ENCODE assay signal across 11 cellular contexts in genomic region chr10:97689637-97690036, GRCh38. TPM values are rescaled to one million over a fixed set of nuclear protein-coding genes. Genes with fewer than 3 reads are reported as not detected.
A peak's percentile ranks its signal among the peaks of the same experiment; 100 is the strongest.
DNase-seq lines count a peak whose midpoint lies in the region; FAIRE-seq and TF ChIP-seq lines count a peak whose summit lies in the region.
"Had no signal": no experiment of that assay in that cellular context is flagged by ENCODE, and none has a peak within 500 bp of the region (broad histone marks: within the 10 kb centered on the region; RNA-seq: fewer than 3 reads in every experiment).

No MANE protein-coding gene starts in this region.

- no peak for TF ChIP-seq POLR2A in adrenal gland (IDR thresholded peaks at IDR 0.05)

- H3K36me3 ChIP-seq in left ventricle myocardium inferior, result no peaks in the 10 kb centered on the region
- no peaks in the 10 kb centered on the region for H3K36me3 ChIP-seq in adrenal gland (replicated peaks in 1 of 2)
- H3K36me3 ChIP-seq in keratinocyte (ENCODE audit: control insufficient read depth in 2 of 2, extremely low read depth in 1 of 2, insufficient read depth in 2 of 2, low read length in 2 of 2), result peaks cover 0 to 8% of the 10 kb centered on the region in 2 experiments
- no peaks in the 10 kb centered on the region for H3K36me3 ChIP-seq in WERI-Rb-1
- H3K36me3 ChIP-seq: heart right ventricle, Peyer's patch had no signal

- H3K27me3 ChIP-seq in left ventricle myocardium inferior (ENCODE audit: low read depth) (no peaks in the 10 kb centered on the region), adrenal gland (no peaks in the 10 kb centered on the region), keratinocyte (ENCODE audit: control insufficient read depth, extremely low read depth, insufficient read depth, low read length) (no peaks in the 10 kb centered on the region), WERI-Rb-1 (ENCODE audit: insufficient read depth, low read depth, severe bottlenecking) (no peaks in the 10 kb centered on the region)
- H3K27me3 ChIP-seq: heart right ventricle, Peyer's patch had no signal

- H3K9ac ChIP-seq in keratinocyte (ENCODE audit: control insufficient read depth, extremely low read depth, insufficient read depth, low read length), result peak overlapping the region; percentile 75

- no peak overlapping the region for H2AFZ ChIP-seq in keratinocyte (ENCODE audit: control insufficient read depth, low read length)

- peak; percentile 99 for FAIRE-seq in keratinocyte (lab: Jason Lieb, UNC)

- H3K4me3 ChIP-seq in left ventricle myocardium inferior (no peak overlapping the region), adrenal gland (no peak overlapping the region), keratinocyte (ENCODE audit: control insufficient read depth in 2 of 3, extremely low read depth in 1 of 3, insufficient read depth in 2 of 3, low read depth in 1 of 3, low read length in 3 of 3) (no peak overlapping the region), WERI-Rb-1 (ENCODE audit: low read depth, low read length) (no peak overlapping the region)
- H3K4me3 ChIP-seq: heart right ventricle, Peyer's patch, psoas muscle had no signal

- H3K4me2 ChIP-seq in keratinocyte (ENCODE audit: control insufficient read depth, extremely low read depth, insufficient read depth, low read depth, low read length), result peak overlapping the region; percentile 69

- H3K27ac ChIP-seq in left ventricle myocardium inferior (replicated peaks) (peak overlapping the region; percentile 91), adrenal gland (peak overlapping the region in 4 of 5 donors; percentile 90 to 97 (median 94)), keratinocyte (ENCODE audit: control insufficient read depth, insufficient read depth, low read length) (peak overlapping the region; percentile 97), WERI-Rb-1 (no peak overlapping the region)
- H3K27ac ChIP-seq: psoas muscle had no signal

- in situ Hi-C loops in GM13976 (cut with MboI; ENCODE audit: low sequenced_read_pairs, unreplicated experiment), result no loop called here

- H4K20me1 ChIP-seq in keratinocyte (ENCODE audit: control insufficient read depth, extremely low read depth, insufficient read depth, low read length), result peaks cover 2% of the 10 kb centered on the region

- H3K79me2 ChIP-seq in keratinocyte (ENCODE audit: control insufficient read depth, insufficient read depth, low read length), result peaks cover 23% of the 10 kb centered on the region

- no peaks in the 10 kb centered on the region for H3K9me1 ChIP-seq in keratinocyte (ENCODE audit: control insufficient read depth, extremely low read depth, insufficient read depth, low read length)

- TF ChIP-seq CTCF in left ventricle myocardium inferior (IDR thresholded peaks at IDR 0.05; ENCODE audit: borderline replicate concordance), result no peak
- TF ChIP-seq CTCF in adrenal gland (IDR thresholded peaks at IDR 0.05), result no peak
- no peak for TF ChIP-seq CTCF in keratinocyte (optimal IDR thresholded peaks at IDR 0.05 in 1 of 3, IDR thresholded peaks at IDR 0.05 in 1 of 3, conservative IDR thresholded peaks at IDR 0.05 in 1 of 3; ENCODE audit: extremely low read depth in 1 of 3, insufficient read depth in 2 of 3, low read length in 3 of 3)
- TF ChIP-seq CTCF in GM13976 (IDR thresholded peaks at IDR 0.05; ENCODE audit: borderline replicate concordance, control extremely low read depth, extremely low read depth, insufficient read depth, missing control alignments), result no peak
- TF ChIP-seq CTCF in WERI-Rb-1 (IDR thresholded peaks at IDR 0.05; ENCODE audit: low read depth, low read length), result no peak

- 76 to 100% (median 77%) methylated on average over 2 to 5 of the region's 5 CpGs for whole genome bisulfite sequencing in adrenal gland, 4 donors

- DNase-seq in left ventricle myocardium inferior, result no peak
- no peak for DNase-seq in cardiac septum (ENCODE audit: low spot score)
- peak in 3 of 7 donors; percentile 54 to 61 (median 57) for DNase-seq in adrenal gland
- DNase-seq in keratinocyte (ENCODE audit: low read depth, low spot score), result peak; percentile 99
- no peak for DNase-seq in NCI-H1092 treated with DMSO at 0.1 percent for 48 hours (lab: John Stamatoyannopoulos, UW)
- DNase-seq in GM13976 (ENCODE audit: low spot score), result no peak
- no peak for DNase-seq in NCI-H748 (lab: John Stamatoyannopoulos, UW; ENCODE audit: unreplicated experiment)
- DNase-seq in WERI-Rb-1, result no peak
- DNase-seq: heart right ventricle, Peyer's patch, psoas muscle had no signal

- H3K4me1 ChIP-seq in left ventricle myocardium inferior, result peaks cover 38% of the 10 kb centered on the region
- H3K4me1 ChIP-seq in adrenal gland (replicated peaks in 1 of 2), result peaks cover 35 to 45% of the 10 kb centered on the region in 2 donors
- H3K4me1 ChIP-seq in keratinocyte (ENCODE audit: control insufficient read depth, extremely low read depth, insufficient read depth, low read length), result peaks cover 36% of the 10 kb centered on the region

- H3K9me3 ChIP-seq in left ventricle myocardium inferior (replicated peaks) (peaks cover 12% of the 10 kb centered on the region), adrenal gland (replicated peaks in 1 of 3) (no peaks in the 10 kb centered on the region), keratinocyte (ENCODE audit: control insufficient read depth, low read depth, low read length) (no peaks in the 10 kb centered on the region), WERI-Rb-1 (ENCODE audit: severe bottlenecking) (no peaks in the 10 kb centered on the region)
- H3K9me3 ChIP-seq: Peyer's patch had no signal

- dilution Hi-C loops in keratinocyte (cut with MboI; ENCODE audit: extremely low pct_ligation_motif_present, low sequenced_read_pairs), result loop anchor here (5.0 kb wide), 1 partner anchor 38 kb away; no protein-coding TSS in a partner anchor

- intact Hi-C loops in left ventricle myocardium inferior (cut with micrococcal nuclease), result loop anchor here (10.0 kb wide), 1 partner anchor 45 kb away; the partner anchor contains the start of gene ZFYVE27
- intact Hi-C loops in cardiac septum (cut with DNase I), result loop anchor here (10.0 kb wide), 1 partner anchor 55 kb away; the partner anchor contains the start of gene MORN4
- intact Hi-C loops in adrenal gland (cut with DNase I), result no loop called here

RNA-seq across cellular contexts. Expression of gene AVPI1, which starts 2.6 kb away (rescaled TPM):
- total RNA-seq in left ventricle myocardium inferior (6.7 TPM), cardiac septum (6.3 TPM), adrenal gland (10 to 100 TPM; 13.1 to 73.6 (median 26.1) TPM)
- polyA plus RNA-seq in adrenal gland (10 to 100 TPM; 15.4 to 19.7 (median 15.7) TPM), keratinocyte (22.3 to 83.2 TPM (median 48.8 TPM) in 3 replicates)
- polyA plus RNA-seq in keratinocyte (2011; ENCODE audit: low read depth), result 35.6 TPM
- 46.4 and 55.3 TPM in 2 replicates for polyA plus RNA-seq in keratinocyte (2011; cell fraction: cytosol; rRNA removed)
- polyA plus RNA-seq in keratinocyte (2011; cell fraction: nucleus; rRNA removed), result 55.8 and 77.0 TPM in 2 replicates
- polyA plus RNA-seq in keratinocyte (2012; ENCODE audit: low replicate concordance), result 28.2 and 159 TPM in 2 replicates
- polyA minus RNA-seq in keratinocyte, result 26.9 to 46.4 TPM (median 32.3 TPM) in 3 replicates
- 62.0 TPM for polyA minus RNA-seq in keratinocyte (2011; cell fraction: cytosol; rRNA and poly(A)+ RNA removed)
- polyA minus RNA-seq in keratinocyte (2011; cell fraction: nucleus; rRNA and poly(A)+ RNA removed), result 53.1 and 56.0 TPM in 2 replicates

RNA-seq across cellular contexts. Expression of gene MARVELD1, which starts 23.9 kb away (rescaled TPM):
- total RNA-seq in left ventricle myocardium inferior, result 6.4 TPM
- total RNA-seq in cardiac septum, result 8.6 TPM
- 10 to 100 TPM in 4 of 8 donors, 1 to 10 TPM in 4; 4.2 to 23.5 (median 10.2) TPM for total RNA-seq in adrenal gland
- polyA plus RNA-seq in adrenal gland, result 10 to 100 TPM in 2 of 3 donors, 1 to 10 TPM in 1; 6.3 to 11.7 (median 10.7) TPM
- 24.0 to 85.1 TPM (median 39.7 TPM) in 3 replicates for polyA plus RNA-seq in keratinocyte
- 3.6 TPM for polyA plus RNA-seq in keratinocyte (2011; ENCODE audit: low read depth)
- 54.3 and 80.9 TPM in 2 replicates for polyA plus RNA-seq in keratinocyte (2011; cell fraction: cytosol; rRNA removed)
- polyA plus RNA-seq in keratinocyte (2011; cell fraction: nucleus; rRNA removed), result 88.1 and 97.3 TPM in 2 replicates
- 16.9 and 47.1 TPM in 2 replicates for polyA plus RNA-seq in keratinocyte (2012; ENCODE audit: low replicate concordance)
- 26.4 to 53.8 TPM (median 34.8 TPM) in 3 replicates for polyA minus RNA-seq in keratinocyte
- 62.7 TPM for polyA minus RNA-seq in keratinocyte (2011; cell fraction: cytosol; rRNA and poly(A)+ RNA removed)
- 26.9 and 36.7 TPM in 2 replicates for polyA minus RNA-seq in keratinocyte (2011; cell fraction: nucleus; rRNA and poly(A)+ RNA removed)

RNA-seq across cellular contexts. Expression of gene ZFYVE27, which starts 47.3 kb away (rescaled TPM):
- total RNA-seq in left ventricle myocardium inferior (13.2 TPM), cardiac septum (19.8 TPM), adrenal gland (10 to 100 TPM; 26.7 to 45.3 (median 32.4) TPM)
- polyA plus RNA-seq in adrenal gland (10 to 100 TPM; 23.6 to 39.3 (median 31.7) TPM), keratinocyte (14.2 to 23.2 TPM (median 14.3 TPM) in 3 replicates)
- polyA plus RNA-seq in keratinocyte (2011; ENCODE audit: low read depth), result 10.1 TPM
- polyA plus RNA-seq in keratinocyte (2011; cell fraction: cytosol; rRNA removed), result 5.8 and 6.5 TPM in 2 replicates
- 66.2 and 75.9 TPM in 2 replicates for polyA plus RNA-seq in keratinocyte (2011; cell fraction: nucleus; rRNA removed)
- 10.9 and 15.3 TPM in 2 replicates for polyA plus RNA-seq in keratinocyte (2012; ENCODE audit: low replicate concordance)
- polyA minus RNA-seq in keratinocyte, result 12.6 to 19.6 TPM (median 18.3 TPM) in 3 replicates
- polyA minus RNA-seq in keratinocyte (2011; cell fraction: cytosol; rRNA and poly(A)+ RNA removed), result 10.9 TPM
- polyA minus RNA-seq in keratinocyte (2011; cell fraction: nucleus; rRNA and poly(A)+ RNA removed), result 28.7 and 34.0 TPM in 2 replicates

RNA-seq across cellular contexts. Expression of gene PI4K2A, which starts 49.2 kb away (rescaled TPM):
- total RNA-seq in left ventricle myocardium inferior (12.4 TPM), cardiac septum (18.0 TPM), adrenal gland (10 to 100 TPM; 30.0 to 70.8 (median 42.7) TPM)
- polyA plus RNA-seq in adrenal gland (10 to 100 TPM; 17.8 to 69.8 (median 18.2) TPM), keratinocyte (51.3 to 73.3 TPM (median 63.8 TPM) in 3 replicates)
- 15.0 TPM for polyA plus RNA-seq in keratinocyte (2011; ENCODE audit: low read depth)
- 63.5 and 72.3 TPM in 2 replicates for polyA plus RNA-seq in keratinocyte (2011; cell fraction: cytosol; rRNA removed)
- polyA plus RNA-seq in keratinocyte (2011; cell fraction: nucleus; rRNA removed), result 77.0 and 83.5 TPM in 2 replicates
- 43.1 and 51.3 TPM in 2 replicates for polyA plus RNA-seq in keratinocyte (2012; ENCODE audit: low replicate concordance)
- 44.8 to 69.0 TPM (median 54.8 TPM) in 3 replicates for polyA minus RNA-seq in keratinocyte
- 37.0 TPM for polyA minus RNA-seq in keratinocyte (2011; cell fraction: cytosol; rRNA and poly(A)+ RNA removed)
- 29.9 and 44.9 TPM in 2 replicates for polyA minus RNA-seq in keratinocyte (2011; cell fraction: nucleus; rRNA and poly(A)+ RNA removed)

RNA-seq across cellular contexts. Expression of gene MORN4, which starts 56.3 kb away (rescaled TPM):
- 13.9 TPM for total RNA-seq in left ventricle myocardium inferior
- 17.7 TPM for total RNA-seq in cardiac septum
- total RNA-seq in adrenal gland, result 10 to 100 TPM in 2 of 8 donors, 1 to 10 TPM in 6; 1.6 to 12.2 (median 8.0) TPM
- polyA plus RNA-seq in adrenal gland, result 10 to 100 TPM in 2 of 3 donors, 1 to 10 TPM in 1; 5.1 to 15.0 (median 11.7) TPM
- polyA plus RNA-seq in keratinocyte, result 9.1 to 12.6 TPM (median 10.3 TPM) in 3 replicates
- 2.9 TPM for polyA plus RNA-seq in keratinocyte (2011; ENCODE audit: low read depth)
- 11.7 and 13.4 TPM in 2 replicates for polyA plus RNA-seq in keratinocyte (2011; cell fraction: cytosol; rRNA removed)
- polyA plus RNA-seq in keratinocyte (2011; cell fraction: nucleus; rRNA removed), result 8.6 and 10.0 TPM in 2 replicates
- 8.6 and 13.0 TPM in 2 replicates for polyA plus RNA-seq in keratinocyte (2012; ENCODE audit: low replicate concordance)
- 3.0 to 4.8 TPM (median 3.9 TPM) in 3 replicates for polyA minus RNA-seq in keratinocyte
- 3.5 TPM for polyA minus RNA-seq in keratinocyte (2011; cell fraction: cytosol; rRNA and poly(A)+ RNA removed)
- 2.8 and 4.3 TPM in 2 replicates for polyA minus RNA-seq in keratinocyte (2011; cell fraction: nucleus; rRNA and poly(A)+ RNA removed)

Comparison
In these comparisons a context has a peak if more than half of its experiments do, and no peak if none do; other contexts are left out.
1. intact Hi-C loops: an anchor here in left ventricle myocardium inferior (10.0 kb wide) and cardiac septum (10.0 kb wide); none called in adrenal gland.